In genomic region chr15:90394702-90395442, GRCh38 we compare ENCODE assay signal across 1 cellular context.
TF ChIP-seq lines count a peak whose summit lies in the region.

No MANE protein-coding gene starts in this region.

TF ChIP-seq in IMR-90, 13 proteins besides CTCF, POLR2A, EP300 and RAD21 (continued from another document):
- no peak for TF ChIP-seq RCOR1 (IDR thresholded peaks at IDR 0.05; ENCODE audit: insufficient replicate concordance, low read length)
- no peak for TF ChIP-seq USF2 (IDR thresholded peaks at IDR 0.05; ENCODE audit: low read depth, low read length)
- no peak for TF ChIP-seq BHLHE40 (IDR thresholded peaks at IDR 0.05; ENCODE audit: low read depth, low read length)
- no peak for TF ChIP-seq NFE2L2 (IDR thresholded peaks at IDR 0.05; ENCODE audit: low read depth, low read length)
- no peak for TF ChIP-seq FOS (IDR thresholded peaks at IDR 0.05; ENCODE audit: low read depth, low read length)
- no peak for TF ChIP-seq MXI1 (IDR thresholded peaks at IDR 0.05; ENCODE audit: borderline replicate concordance, low read depth, low read length)
- TF ChIP-seq CEBPB (IDR thresholded peaks at IDR 0.05; ENCODE audit: low read depth, low read length): no peak
- TF ChIP-seq MAFK (IDR thresholded peaks at IDR 0.05; ENCODE audit: low read depth, low read length): no peak
- TF ChIP-seq RFX5 (IDR thresholded peaks at IDR 0.05; ENCODE audit: low read depth, low read length): no peak
- TF ChIP-seq ELK1 (IDR thresholded peaks at IDR 0.05; ENCODE audit: borderline replicate concordance, low read depth, low read length): no peak
TF ChIP-seq in IMR-90: peak in this region for 0.
